ENCODE assay signal across 2 cellular contexts in genomic region chr20:32296412-32296811, GRCh38.
TF ChIP-seq lines count a peak whose summit lies in the region.

No MANE protein-coding gene starts in this region.

TF ChIP-seq in IMR-90, 13 proteins besides CTCF, POLR2A, EP300 and RAD21:
- peak; percentile 57 for TF ChIP-seq CEBPB (IDR thresholded peaks at IDR 0.05; ENCODE audit: low read depth, low read length)
- TF ChIP-seq FOS (IDR thresholded peaks at IDR 0.05; ENCODE audit: low read depth, low read length) = no peak
- TF ChIP-seq SMC3 (IDR thresholded peaks at IDR 0.05; ENCODE audit: low read depth, low read length) = no peak
TF ChIP-seq in IMR-90: peak in this region for 1.

TF ChIP-seq in HepG2, 621 proteins besides CTCF, POLR2A, EP300 and RAD21:
- no peak for TF ChIP-seq ZNF589 (CRISPR knock-in tag; conservative IDR thresholded peaks at IDR 0.05)
- TF ChIP-seq CEBPG (CRISPR knock-in tag; IDR thresholded peaks at IDR 0.05) = peak; percentile 38; the same call in 1 of the 2 replicates
- no peak for TF ChIP-seq ZFP36 (IDR thresholded peaks at IDR 0.05; ENCODE audit: borderline replicate concordance, low read depth, low read length, partially characterized antibody)
- no peak for TF ChIP-seq USF2 (IDR thresholded peaks at IDR 0.05; ENCODE audit: low read depth, low read length)
- 0 out of 2 replicates have a peak, but pooled peaks have one; percentile 4 for TF ChIP-seq USF2 (CRISPR knock-in tag; IDR thresholded peaks at IDR 0.05; ENCODE audit: borderline replicate concordance)
- no peak for TF ChIP-seq ZNF251 (CRISPR knock-in tag; IDR thresholded peaks at IDR 0.05)
- TF ChIP-seq ZNF563 (CRISPR knock-in tag; IDR thresholded peaks at IDR 0.05) = 0 out of 2 replicates have a peak, but pooled peaks have one; percentile 21
